ENCODE assay signal across 19 cellular contexts in the genomic region with DNA sequence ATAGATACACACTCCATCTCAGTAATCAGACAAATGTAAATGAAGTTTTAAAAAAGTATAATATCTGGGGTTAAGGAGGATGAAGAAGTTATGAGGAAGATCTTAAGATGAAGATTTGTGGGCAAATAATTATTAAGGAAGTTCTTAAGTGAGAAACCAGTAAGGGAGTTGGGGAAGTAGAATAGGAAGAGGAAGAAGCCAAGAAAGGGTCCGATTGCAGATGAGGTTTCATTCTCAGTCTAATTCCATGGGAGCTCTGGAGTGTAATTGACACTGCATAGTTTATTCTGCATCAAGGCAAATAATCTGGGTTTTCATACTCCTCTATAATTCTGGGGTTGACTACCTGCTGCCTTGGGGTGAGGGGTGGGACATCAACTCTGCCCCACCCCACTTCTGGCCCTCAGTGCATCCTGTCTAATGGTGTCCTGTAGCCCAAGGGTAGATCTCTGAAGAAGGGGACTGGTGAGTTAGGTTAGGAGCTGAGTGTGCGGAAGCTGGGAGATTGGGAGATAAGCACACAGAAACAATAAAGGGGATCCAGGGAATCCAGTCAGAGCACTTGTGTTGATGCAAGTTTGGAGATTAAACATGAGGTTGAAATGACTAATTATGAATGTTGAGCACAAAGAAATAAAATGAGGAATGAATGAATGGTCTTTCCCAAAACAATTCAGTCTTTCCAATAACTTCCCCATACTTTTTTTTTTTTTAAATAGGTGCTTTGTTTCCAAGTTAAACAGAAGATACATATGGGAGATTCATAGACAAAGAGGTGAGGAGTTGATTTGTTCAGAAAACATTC. TPM values are rescaled to one million over a fixed set of nuclear protein-coding genes. Genes with fewer than 3 reads are reported as not detected.
A peak's percentile ranks its signal among the peaks of the same experiment; 100 is the strongest.
DNase-seq lines count a peak whose midpoint lies in the region; ATAC-seq and TF ChIP-seq lines count a peak whose summit lies in the region.
"Had no signal": no experiment of that assay in that cellular context is flagged by ENCODE, and none has a peak within 500 bp of the region (broad histone marks: within the 10 kb centered on the region; RNA-seq: fewer than 3 reads in every experiment).

No MANE protein-coding gene starts in this region.

- H3K79me1 ChIP-seq in trophoblast cell (ENCODE audit: low read length) = peaks cover 10% of the 10 kb centered on the region

- H3K36me3 ChIP-seq in trophoblast cell (ENCODE audit: control insufficient read depth in 1 of 2, insufficient read depth in 2 of 2, low read length in 2 of 2) (no peaks in the 10 kb centered on the region), testis (ENCODE audit: low read depth, missing control alignments) (no peaks in the 10 kb centered on the region)
- H3K36me3 ChIP-seq: BE2C, prostate gland had no signal

- H4K91ac ChIP-seq in trophoblast cell (ENCODE audit: low read depth, low read length) = no peak overlapping the region

- H3K36me3 Mint-ChIP-seq in dendritic cell treated with granulocyte-macrophage colony-stimulating factor and Interleukin-4, amounts not matched to agents 40 ng/mL and 50 ng/mL, for 4 days (ENCODE audit: low read depth) = peaks cover under 1% of the 10 kb centered on the region

- no peak overlapping the region for H2BK5ac ChIP-seq in trophoblast cell (ENCODE audit: low read depth, low read length, poor library complexity)

- no peak overlapping the region for H3K9ac ChIP-seq in trophoblast cell (ENCODE audit: low read length)

- no peaks in the 10 kb centered on the region for H3K79me2 ChIP-seq in trophoblast cell (ENCODE audit: control insufficient read depth, insufficient read depth, low read length, poor library complexity)

- no peak overlapping the region for H3K18ac ChIP-seq in trophoblast cell (ENCODE audit: low read length)

- H3K4me1 ChIP-seq in trophoblast cell (ENCODE audit: control insufficient read depth in 1 of 2, insufficient read depth in 2 of 2, low read length in 2 of 2) (peaks cover 5 to 8% of the 10 kb centered on the region in 2 experiments), testis (no peaks in the 10 kb centered on the region)
- H3K4me1 ChIP-seq: BE2C, prostate gland had no signal

- no peak overlapping the region for H3K4me2 ChIP-seq in trophoblast cell (ENCODE audit: low read length)
- H3K4me2 ChIP-seq: smooth muscle cell had no signal

- DNase-seq in ELR (ENCODE audit: low read depth) = peak; percentile 79
- peak; percentile 40 for DNase-seq in MV-4-11 (lab: John Stamatoyannopoulos, UW)
- no peak for DNase-seq in trophoblast cell
- no peak for DNase-seq in testis
- DNase-seq: activated CD4-positive, CD25-positive, alpha-beta regulatory T cell treated with anti-CD3 and anti-CD28 coated beads, Interleukin-2, amount 50 U/mL, for 72 hours; amygdala; BE2C; effector CD8-positive, alpha-beta T cell; hippocampal formation; MM.1S; NCI-H2029; substantia nigra had no signal

- no peak overlapping the region for H3K4me3 Mint-ChIP-seq in dendritic cell treated with granulocyte-macrophage colony-stimulating factor and Interleukin-4, amounts not matched to agents 40 ng/mL and 50 ng/mL, for 4 days
- H3K4me3 Mint-ChIP-seq: central memory CD8-positive, alpha-beta T cell; nephron had no signal

- no peaks in the 10 kb centered on the region for H3K9me3 ChIP-seq in trophoblast cell (ENCODE audit: insufficient read depth, low read depth, low read length)
- no peaks in the 10 kb centered on the region for H3K9me3 ChIP-seq in testis
- H3K9me3 ChIP-seq: BE2C, prostate gland had no signal

- H2AFZ ChIP-seq in trophoblast cell (ENCODE audit: insufficient read depth, low read length, poor library complexity) = no peak overlapping the region

- no peak overlapping the region for H4K8ac ChIP-seq in trophoblast cell (ENCODE audit: low read depth, low read length)

- intact Hi-C loops in dendritic cell treated with granulocyte-macrophage colony-stimulating factor and Interleukin-4, amounts not matched to agents 40 ng/mL and 50 ng/mL, for 4 days (cut with micrococcal nuclease) = loop anchor here (5.0 kb wide), 1 partner anchor 34 kb away; no protein-coding TSS in a partner anchor
- intact Hi-C loops in testis (cut with DNase I; ENCODE audit: low total_unique reads) = no loop called here

- TF ChIP-seq POLR2A in testis (IDR thresholded peaks at IDR 0.05) = no peak

- no peaks in the 10 kb centered on the region for H3K27me3 ChIP-seq in trophoblast cell (ENCODE audit: insufficient read depth, low read length)
- H3K27me3 ChIP-seq in testis = no peaks in the 10 kb centered on the region
- H3K27me3 ChIP-seq: BE2C had no signal

- ATAC-seq in GM19395 (IDR thresholded peaks at IDR 0.05; ENCODE audit: unreplicated experiment) = no peak
- no peak for ATAC-seq in HG02798 (IDR thresholded peaks at IDR 0.05; ENCODE audit: poor library complexity, unreplicated experiment)

- H4K12ac ChIP-seq in trophoblast cell (ENCODE audit: low read depth, low read length) = no peak overlapping the region

- peaks cover 28% of the 10 kb centered on the region for H3K4me1 Mint-ChIP-seq in dendritic cell treated with granulocyte-macrophage colony-stimulating factor and Interleukin-4, amounts not matched to agents 40 ng/mL and 50 ng/mL, for 4 days (ENCODE audit: low read depth)
- H3K4me1 Mint-ChIP-seq: central memory CD8-positive, alpha-beta T cell; nephron had no signal

- H2BK120ac ChIP-seq in trophoblast cell (ENCODE audit: insufficient read depth, low read length, poor library complexity) = no peak overlapping the region

- H3K27ac ChIP-seq in trophoblast cell (ENCODE audit: low read depth, low read length) (peak overlapping the region; percentile 42), testis (no peak overlapping the region)
- H3K27ac ChIP-seq: prostate gland had no signal

- no peaks in the 10 kb centered on the region for H3K27me3 Mint-ChIP-seq in dendritic cell treated with granulocyte-macrophage colony-stimulating factor and Interleukin-4, amounts not matched to agents 40 ng/mL and 50 ng/mL, for 4 days
- H3K27me3 Mint-ChIP-seq: central memory CD8-positive, alpha-beta T cell had no signal

- peak overlapping the region; percentile 80 for H3K27ac Mint-ChIP-seq in dendritic cell treated with granulocyte-macrophage colony-stimulating factor and Interleukin-4, amounts not matched to agents 40 ng/mL and 50 ng/mL, for 4 days
- H3K27ac Mint-ChIP-seq: nephron had no signal

- H3K9me3 Mint-ChIP-seq in dendritic cell treated with granulocyte-macrophage colony-stimulating factor and Interleukin-4, amounts not matched to agents 40 ng/mL and 50 ng/mL, for 4 days = peaks cover 8% of the 10 kb centered on the region
- H3K9me3 Mint-ChIP-seq: central memory CD8-positive, alpha-beta T cell; nephron had no signal

- H3K23ac ChIP-seq in trophoblast cell (ENCODE audit: low read length) = no peak overlapping the region

- H2BK12ac ChIP-seq in trophoblast cell (ENCODE audit: low read length) = no peak overlapping the region

- no CpG with 5 or more reads among the region's 2 CpGs for WGBS in trophoblast cell (ENCODE audit: extremely low coverage, insufficient coverage, insufficient read length)
- 43 to 45% methylated on average over 2 of the region's 2 CpGs for WGBS in testis, 2 donors

- H2AK5ac ChIP-seq in trophoblast cell (ENCODE audit: low read length) = no peak overlapping the region

- no peak for TF ChIP-seq CTCF in testis (IDR thresholded peaks at IDR 0.05)

- H3K14ac ChIP-seq in trophoblast cell (ENCODE audit: low read length) = no peak overlapping the region

- no peak overlapping the region for H3K4me3 ChIP-seq in trophoblast cell (ENCODE audit: low read depth, low read length)
- H3K4me3 ChIP-seq in testis = no peak overlapping the region
- H3K4me3 ChIP-seq: prostate gland, smooth muscle cell had no signal

- no peak overlapping the region for H3K4ac ChIP-seq in trophoblast cell (ENCODE audit: low read depth, low read length)

RNA-seq across cellular contexts. Expression of a gene that starts 31.9 kb away (rescaled TPM):
- 101 and 113 TPM in 2 replicates for polyA plus RNA-seq in trophoblast cell (2013)
- total RNA-seq in testis = 10 to 100 TPM; 65.8 to 67.1 TPM
- 40.6 TPM for polyA plus RNA-seq in testis (ENCODE audit: insufficient read depth, low read depth, low replicate concordance)

Comparison
In these comparisons a context has a peak if more than half of its experiments do, and no peak if none do; other contexts are left out.
1. DNase-seq: peak in ELR (single experiment) and MV-4-11 (single experiment); none in trophoblast cell (0 of 2) and testis (single experiment).